In the genomic region with DNA sequence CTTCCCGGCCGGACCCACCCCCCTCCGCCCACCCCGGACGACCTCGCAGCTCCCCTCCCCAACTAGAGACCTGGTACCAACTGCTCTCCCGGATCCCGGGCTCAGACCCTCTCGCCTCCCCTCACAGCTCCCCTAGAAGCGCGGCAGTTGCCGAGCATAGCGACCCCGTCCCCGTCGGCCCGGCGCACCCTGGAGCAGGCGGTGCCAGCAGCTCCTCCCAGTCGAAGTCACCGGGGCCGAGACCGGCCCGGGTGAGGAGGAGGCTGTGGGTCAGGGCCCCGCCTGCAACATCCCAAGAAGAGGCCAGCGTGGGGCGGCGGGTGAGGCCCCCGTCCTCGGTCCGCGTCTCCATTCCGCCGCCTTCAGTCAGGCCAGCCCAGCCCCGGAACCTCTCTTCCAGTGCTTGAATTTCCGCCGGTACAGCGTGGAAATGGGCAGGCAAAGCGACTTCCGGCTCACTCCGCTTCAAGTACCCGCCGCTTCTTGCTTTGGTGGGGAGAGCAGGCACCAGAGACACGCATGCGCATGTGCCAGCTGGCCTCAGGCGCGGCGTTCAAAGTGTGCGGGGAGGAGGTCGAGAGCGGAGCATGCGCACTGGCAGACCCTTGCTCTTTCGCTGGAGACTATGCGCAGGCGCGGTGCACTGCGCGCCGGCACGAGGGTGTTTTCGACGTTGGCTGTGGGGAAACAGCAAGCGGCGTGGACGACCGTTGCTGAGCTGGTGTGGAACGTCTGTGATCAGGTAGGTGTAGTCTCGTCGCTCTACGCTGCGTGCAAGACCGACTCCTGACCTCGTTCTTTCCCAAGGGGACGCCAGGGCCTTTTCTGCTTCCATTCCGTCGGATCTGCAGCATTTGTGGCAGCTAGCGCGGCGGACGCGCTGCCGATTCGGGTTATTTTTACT, we compare ENCODE assay signal across 8 cellular contexts. TPM values are rescaled to one million over a fixed set of nuclear protein-coding genes. Genes with fewer than 3 reads are reported as not detected.
DNase-seq lines count a peak whose midpoint lies in the region; TF ChIP-seq lines count a peak whose summit lies in the region.

A gene with protein sequence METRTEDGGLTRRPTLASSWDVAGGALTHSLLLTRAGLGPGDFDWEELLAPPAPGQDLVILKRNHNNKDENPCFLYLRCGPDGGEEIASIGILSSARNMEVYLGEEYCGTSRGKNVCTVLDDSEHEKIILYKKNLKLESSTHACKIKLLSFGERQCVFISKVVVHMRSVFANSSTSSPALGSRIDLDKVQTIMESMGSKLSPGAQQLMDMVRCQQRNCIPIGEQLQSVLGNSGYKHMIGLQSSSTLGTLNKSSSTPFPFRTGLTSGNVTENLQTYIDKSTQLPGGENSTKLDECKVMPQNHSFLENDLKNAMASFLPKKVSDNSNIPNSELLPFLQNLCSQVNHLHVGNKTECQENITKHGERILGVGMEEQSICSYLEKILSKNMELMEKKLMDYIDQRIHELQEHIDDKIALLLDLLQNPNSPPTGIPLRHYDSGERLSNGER (minus strand): TSS at position 401 of the 904 bp plus-strand sequence. CDS start 49 bp downstream, at position 352.

- no peaks in the 10 kb centered on the region for H3K27me3 ChIP-seq in suprapubic skin

- CTCF ChIA-PET in activated naive CD4-positive, alpha-beta T cell treated with anti-CD3 and anti-CD28 coated beads, Interleukin-2, amount 10 ng/mL, durations not matched to agents 7 days and 5 days (lab: Charles Lee), result interaction anchor here (1.0 kb wide), 1 partner anchor 27 kb away, joined by 4 read pairs; no protein-coding TSS in a partner anchor

- WGBS in suprapubic skin, result 8% methylated on average over 33 of the region's 83 CpGs

- DNase-seq in GM03348 (ENCODE audit: low spot score), result peak; percentile 100
- peak; percentile 96 for DNase-seq in HFF-Myc (ENCODE audit: extremely low read depth, low read depth)
- peak; percentile 99 for DNase-seq in NAMALWA (ENCODE audit: low spot score)
- peak; percentile 99 for DNase-seq in SK-N-DZ (ENCODE audit: low spot score)
- DNase-seq in activated naive CD4-positive, alpha-beta T cell treated with anti-CD3 and anti-CD28 coated beads, Interleukin-2, amount 10 ng/mL, durations not matched to agents 7 days and 5 days, result peak; percentile 98
- peak; percentile 98 for DNase-seq in germinal center (ENCODE audit: low spot score)
- peak; percentile 96 for DNase-seq in non-pigmented ciliary epithelial cell (ENCODE audit: low read depth)
- peak; percentile 97 for DNase-seq in suprapubic skin (ENCODE audit: low spot score in 2 of 2)

- TF ChIP-seq EP300 in suprapubic skin (IDR thresholded peaks at IDR 0.05), result no peak

- no peaks in the 10 kb centered on the region for H3K9me3 ChIP-seq in suprapubic skin

- no peak for TF ChIP-seq POLR2A in suprapubic skin (IDR thresholded peaks at IDR 0.05)

- peaks cover 20% of the 10 kb centered on the region for H3K27me3 Mint-ChIP-seq in activated naive CD4-positive, alpha-beta T cell treated with anti-CD3 and anti-CD28 coated beads, Interleukin-2, amount 10 ng/mL, durations not matched to agents 7 days and 5 days

- H3K27ac ChIP-seq in suprapubic skin, result peak within 1 kb of the TSS; percentile 39

- peaks cover 24% of the 10 kb centered on the region for H3K4me1 ChIP-seq in suprapubic skin

- peaks cover 43% of the 10 kb centered on the region for H3K4me1 Mint-ChIP-seq in activated naive CD4-positive, alpha-beta T cell treated with anti-CD3 and anti-CD28 coated beads, Interleukin-2, amount 10 ng/mL, durations not matched to agents 7 days and 5 days

- TF ChIP-seq CTCF in HFF-Myc (IDR thresholded peaks at IDR 0.05; ENCODE audit: low read depth, low read length, missing control alignments), result no peak
- TF ChIP-seq CTCF in suprapubic skin (IDR thresholded peaks at IDR 0.05), result no peak

- peaks cover 2% of the 10 kb centered on the region for H3K36me3 ChIP-seq in suprapubic skin

- peaks cover 2% of the 10 kb centered on the region for H3K9me3 Mint-ChIP-seq in activated naive CD4-positive, alpha-beta T cell treated with anti-CD3 and anti-CD28 coated beads, Interleukin-2, amount 10 ng/mL, durations not matched to agents 7 days and 5 days

- H3K36me3 Mint-ChIP-seq in activated naive CD4-positive, alpha-beta T cell treated with anti-CD3 and anti-CD28 coated beads, Interleukin-2, amount 10 ng/mL, durations not matched to agents 7 days and 5 days, result peaks cover 26% of the 10 kb centered on the region

- peak within 1 kb of the TSS; percentile 94 for H3K27ac Mint-ChIP-seq in activated naive CD4-positive, alpha-beta T cell treated with anti-CD3 and anti-CD28 coated beads, Interleukin-2, amount 10 ng/mL, durations not matched to agents 7 days and 5 days

- peak within 1 kb of the TSS; percentile 81 for H3K4me3 Mint-ChIP-seq in activated naive CD4-positive, alpha-beta T cell treated with anti-CD3 and anti-CD28 coated beads, Interleukin-2, amount 10 ng/mL, durations not matched to agents 7 days and 5 days

- H3K4me3 ChIP-seq in HFF-Myc (replicated peaks; ENCODE audit: low read depth, low read length) (peak within 1 kb of the TSS; percentile 71), suprapubic skin (peak within 1 kb of the TSS; percentile 62)

RNA-seq across cellular contexts. Expression of the gene that starts here (rescaled TPM):
- polyA plus RNA-seq in SK-N-DZ (2014; cell fraction: cytosol; rRNA removed), result 13.5 and 15.7 TPM in 2 replicates
- 13.1 and 15.1 TPM in 2 replicates for polyA plus RNA-seq in SK-N-DZ (2014; cell fraction: nucleus; rRNA removed)
- 1 to 10 TPM; 3.7 to 8.9 (median 5.5) TPM for total RNA-seq in suprapubic skin

Comparison
In these comparisons a context has a peak if more than half of its experiments do, and no peak if none do; other contexts are left out.
1. Peak in every context shown above with its lines: DNase-seq, H3K4me3 ChIP-seq and H3K27ac ChIP-seq.